8 cellular contexts compared by ENCODE assay signal in the genomic region with DNA sequence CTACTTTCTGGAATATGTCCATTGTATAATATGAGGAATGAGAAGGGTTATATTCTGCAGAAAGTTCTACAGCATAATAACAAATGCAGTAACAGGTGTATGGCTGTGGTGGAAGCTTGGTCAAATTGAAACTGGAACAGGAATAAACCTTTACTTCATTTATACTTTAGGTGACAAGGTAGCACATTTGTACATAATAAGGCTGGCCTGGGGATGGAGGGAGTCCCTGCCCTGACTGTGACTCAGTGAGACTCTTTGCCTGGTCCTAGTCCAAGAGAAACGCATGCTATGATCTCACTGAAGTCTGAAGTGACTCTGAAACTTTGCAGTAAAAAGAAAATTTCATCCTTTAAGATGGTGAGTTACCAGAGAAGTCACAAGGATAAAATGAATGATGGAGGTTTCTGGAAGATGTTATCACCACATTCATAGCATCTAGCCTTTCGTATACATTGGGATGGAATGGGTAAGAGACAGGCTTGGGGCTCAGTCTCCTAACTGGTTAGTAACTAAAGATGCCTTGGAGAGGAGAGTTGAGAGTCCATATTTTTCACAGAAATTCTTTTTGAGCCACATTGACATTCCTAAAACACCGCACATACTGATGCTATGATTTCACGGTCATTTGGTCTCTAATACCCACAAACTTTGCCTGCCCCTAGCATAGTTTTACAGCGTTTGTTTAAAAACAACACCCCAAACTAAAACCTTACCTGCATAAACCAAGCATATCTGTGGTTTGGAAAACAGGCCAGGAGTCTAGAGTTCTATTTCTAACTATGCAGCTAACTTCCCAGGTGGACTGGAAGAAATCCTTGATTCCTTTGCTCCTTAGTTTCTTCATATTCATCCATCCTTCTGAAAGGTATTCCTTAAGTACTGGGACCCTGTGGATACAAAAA. TPM values are rescaled to one million over a fixed set of nuclear protein-coding genes. Genes with fewer than 3 reads are reported as not detected.
A peak's percentile ranks its signal among the peaks of the same experiment; 100 is the strongest.
DNase-seq lines count a peak whose midpoint lies in the region; ATAC-seq and TF ChIP-seq lines count a peak whose summit lies in the region.

No MANE protein-coding gene starts in this region.

- intact Hi-C loops in Calu3 (cut with micrococcal nuclease; ENCODE audit: unreplicated experiment) = loop anchor here (1.0 to 5.0 kb wide), 2 partner anchors 43 to 63 kb away; a partner anchor contains a TSS
- intact Hi-C loops in spleen (cut with DNase I; ENCODE audit: low total_unique reads) = no loop called here

- no peak for TF ChIP-seq POLR2A in spleen (IDR thresholded peaks at IDR 0.05)

- H3K4me1 Mint-ChIP-seq in Calu3 (ENCODE audit: low read depth, unreplicated experiment) = peaks cover 57% of the 10 kb centered on the region
- peaks cover 8% of the 10 kb centered on the region for H3K4me1 Mint-ChIP-seq in progenitor cell of endocrine pancreas (ENCODE audit: low read depth)

- H3K4me3 ChIP-seq in spleen = no peak overlapping the region

- BruUV-seq in Calu3 (replicated peaks; lab: Mats Ljungman, UMichigan) = no TSS peak

- H3K36me3 ChIP-seq in spleen = no peaks in the 10 kb centered on the region

- H3K9me3 ChIP-seq in spleen = no peaks in the 10 kb centered on the region

- H3K36me3 Mint-ChIP-seq in Calu3 (ENCODE audit: insufficient read depth, unreplicated experiment) = peaks cover 6% of the 10 kb centered on the region
- H3K36me3 Mint-ChIP-seq in progenitor cell of endocrine pancreas (ENCODE audit: insufficient read depth) = no peaks in the 10 kb centered on the region

- DNase-seq in Calu3 (no peak), dedifferentiated amniotic fluid mesenchymal stem cell (ENCODE audit: extremely low spot score) (peak; percentile 79), progenitor cell of endocrine pancreas (ENCODE audit: low spot score, unreplicated experiment) (no peak), NCI-H345 (lab: John Stamatoyannopoulos, UW) (no peak), NK-92 (lab: John Stamatoyannopoulos, UW; ENCODE audit: unreplicated experiment) (no peak), spleen (no peak)

- H3K27ac Mint-ChIP-seq in Calu3 (ENCODE audit: unreplicated experiment) (peak overlapping the region; percentile 76), progenitor cell of endocrine pancreas (no peak overlapping the region)

- H3K27me3 ChIP-seq in spleen (replicated peaks in 1 of 7) = no peaks in the 10 kb centered on the region

- peaks cover 14 to 42% (median 22%) of the 10 kb centered on the region in 6 donors for H3K4me1 ChIP-seq in spleen

- H3K27ac ChIP-seq in spleen = no peak overlapping the region

- no peak for TF ChIP-seq CTCF in Calu3 (IDR thresholded peaks at IDR 0.05; ENCODE audit: unreplicated experiment)
- TF ChIP-seq CTCF in progenitor cell of endocrine pancreas (IDR thresholded peaks at IDR 0.05; ENCODE audit: unreplicated experiment) = no peak
- no peak for TF ChIP-seq CTCF in spleen (IDR thresholded peaks at IDR 0.05 in 8 of 11, conservative IDR thresholded peaks at IDR 0.05 in 3 of 11)

- CTCF ChIA-PET in Calu3 (lab: Charles Lee) = interaction anchor here (1.0 kb wide), 1 partner anchor 16 kb away, joined by 3 read pairs; no protein-coding TSS in a partner anchor

- H3K27me3 Mint-ChIP-seq in Calu3 (ENCODE audit: unreplicated experiment) (no peaks in the 10 kb centered on the region), progenitor cell of endocrine pancreas (no peaks in the 10 kb centered on the region)

- H3K9me3 Mint-ChIP-seq in Calu3 (ENCODE audit: low read depth, unreplicated experiment) = no peaks in the 10 kb centered on the region
- no peaks in the 10 kb centered on the region for H3K9me3 Mint-ChIP-seq in progenitor cell of endocrine pancreas (ENCODE audit: low read depth)

- no peak overlapping the region for H3K4me3 Mint-ChIP-seq in Calu3 (ENCODE audit: low read depth, unreplicated experiment)
- H3K4me3 Mint-ChIP-seq in progenitor cell of endocrine pancreas (ENCODE audit: low read depth) = no peak overlapping the region

- WGBS in spleen, 5 donors = 80 to 95% (median 84%) methylated on average over 5 of the region's 5 CpGs

- ATAC-seq in GM19455 (IDR thresholded peaks at IDR 0.05; ENCODE audit: unreplicated experiment) (peak; percentile 90), HG03439 (IDR thresholded peaks at IDR 0.05; ENCODE audit: unreplicated experiment) (peak; percentile 80)

RNA-seq across cellular contexts. Expression of a gene that starts 42.4 kb away (rescaled TPM):
- total RNA-seq in Calu3 (2022) (63.9 and 71.8 TPM in 2 replicates), progenitor cell of endocrine pancreas (6.4 TPM in 2 replicates), spleen (100 to 1,000 TPM; 150 to 292 (median 192) TPM)
- 10 to 100 TPM; 33.0 to 59.4 (median 46.5) TPM for polyA plus RNA-seq in spleen
